In genomic region chr11:131580466-131580865, GRCh38 we compare ENCODE assay signal across 12 cellular contexts.
DNase-seq lines count a peak whose midpoint lies in the region; ATAC-seq and TF ChIP-seq lines count a peak whose summit lies in the region.
"Had no signal": no experiment of that assay in that cellular context is flagged by ENCODE, and none has a peak within 500 bp of the region (broad histone marks: within the 10 kb centered on the region; RNA-seq: fewer than 3 reads in every experiment).

No MANE protein-coding gene starts in this region.

- no peak overlapping the region for H3K9ac ChIP-seq in adipocyte (ENCODE audit: low read length)

- no peaks in the 10 kb centered on the region for H3K36me3 ChIP-seq in adipocyte (ENCODE audit: control insufficient read depth, insufficient read depth, low read length, severe bottlenecking)
- no peaks in the 10 kb centered on the region for H3K36me3 ChIP-seq in osteoblast (ENCODE audit: insufficient read depth, low read length)
- no peaks in the 10 kb centered on the region for H3K36me3 ChIP-seq in PC-9 (ENCODE audit: low read depth)
- H3K36me3 ChIP-seq in heart left ventricle, result no peaks in the 10 kb centered on the region
- H3K36me3 ChIP-seq: HAP-1 had no signal

- peak overlapping the region; percentile 3 for H3K4me2 ChIP-seq in osteoblast (ENCODE audit: insufficient read depth, low read length)
- no peak overlapping the region for H3K4me2 ChIP-seq in PC-9

- 76 to 84% (median 81%) methylated on average over 3 of the region's 3 CpGs for WGBS in heart left ventricle, 4 donors

- H3K9me3 ChIP-seq in adipocyte (ENCODE audit: control insufficient read depth, low read length) (no peaks in the 10 kb centered on the region), osteoblast (ENCODE audit: low read depth, low read length) (no peaks in the 10 kb centered on the region), PC-9 (ENCODE audit: insufficient read depth, low read depth) (no peaks in the 10 kb centered on the region), heart left ventricle (no peaks in the 10 kb centered on the region)
- H3K9me3 ChIP-seq: HAP-1 had no signal

- intact Hi-C loops in PC-9 (cut with micrococcal nuclease; ENCODE audit: unreplicated experiment) (no loop called here), heart left ventricle (cut with DNase I) (loop anchor here in 5 of 10 donors (1.0 to 10.0 kb wide), 5 partner anchors 84 to 94 kb away; no protein-coding TSS in a partner anchor)

- BruUV-seq in PC-9 (replicated peaks; lab: Mats Ljungman, UMichigan), result no TSS peak

- H4K20me1 ChIP-seq in osteoblast (ENCODE audit: insufficient read depth, low read length), result no peaks in the 10 kb centered on the region
- no peaks in the 10 kb centered on the region for H4K20me1 ChIP-seq in PC-9 (ENCODE audit: insufficient read depth)

- no peaks in the 10 kb centered on the region for H3K4me1 ChIP-seq in adipocyte (ENCODE audit: control insufficient read depth, insufficient read depth, low read length)
- peaks cover 20% of the 10 kb centered on the region for H3K4me1 ChIP-seq in osteoblast (ENCODE audit: insufficient read depth, low read length)
- H3K4me1 ChIP-seq in PC-9 (replicated peaks; ENCODE audit: insufficient read depth), result no peaks in the 10 kb centered on the region
- no peaks in the 10 kb centered on the region for H3K4me1 ChIP-seq in heart left ventricle
- H3K4me1 ChIP-seq: HAP-1 had no signal

- H2AFZ ChIP-seq in osteoblast (ENCODE audit: low read length) (no peak overlapping the region), PC-9 (no peak overlapping the region)

- CTCF ChIA-PET in PC-9 (lab: Charles Lee), result interaction anchor here (1.2 kb wide), 1 partner anchor 94 kb away, joined by 3 read pairs; no protein-coding TSS in a partner anchor

- ATAC-seq in heart left ventricle, result no peak
- no peak for ATAC-seq in GM19328 (IDR thresholded peaks at IDR 0.05; ENCODE audit: unreplicated experiment)

- H3K27me3 ChIP-seq in adipocyte (replicated peaks; ENCODE audit: control insufficient read depth, insufficient read depth, low read length), result peaks cover 40% of the 10 kb centered on the region
- H3K27me3 ChIP-seq in osteoblast (ENCODE audit: insufficient read depth, low read length), result peaks cover 13% of the 10 kb centered on the region
- peaks cover 62% of the 10 kb centered on the region for H3K27me3 ChIP-seq in PC-9 (ENCODE audit: insufficient read depth, low read depth)
- H3K27me3 ChIP-seq in heart left ventricle, result peaks cover 0 to 12% (median 0%) of the 10 kb centered on the region in 9 donors

- TF ChIP-seq CTCF in choroid plexus epithelial cell (conservative IDR thresholded peaks at IDR 0.05; ENCODE audit: low read depth, low read length) (no peak), osteoblast (IDR thresholded peaks at IDR 0.05; ENCODE audit: extremely low read depth, low read depth, low read length) (no peak), PC-9 (conservative IDR thresholded peaks at IDR 0.05) (no peak), heart left ventricle (IDR thresholded peaks at IDR 0.05) (no peak)

- H3K4me3 ChIP-seq in adipocyte (ENCODE audit: low read length) (no peak overlapping the region), choroid plexus epithelial cell (ENCODE audit: low read depth, low read length) (no peak overlapping the region), osteoblast (ENCODE audit: insufficient read depth, low read length) (no peak overlapping the region), PC-9 (no peak overlapping the region), heart left ventricle (no peak overlapping the region)
- H3K4me3 ChIP-seq: HAP-1 had no signal

- no peak for TF ChIP-seq POLR2A in heart left ventricle (IDR thresholded peaks at IDR 0.05)

- POLR2A ChIA-PET in PC-9 (lab: Charles Lee; ENCODE audit: unreplicated experiment), result no interaction called here

- H3K9me2 ChIP-seq in PC-9 (ENCODE audit: insufficient read depth), result no peaks in the 10 kb centered on the region

- H3F3A ChIP-seq in PC-9 (ENCODE audit: insufficient read depth, low read depth), result no peaks in the 10 kb centered on the region

- DNase-seq in AG20443 (ENCODE audit: low spot score) (peak; percentile 27), adipocyte (ENCODE audit: low read depth) (peak; percentile 25), choroid plexus epithelial cell (ENCODE audit: low read depth) (peak; percentile 5), osteoblast (ENCODE audit: insufficient read length, low spot score, missing footprints) (no peak), PC-9 (no peak), heart left ventricle (no peak)
- DNase-seq in stimulated activated naive CD4-positive, alpha-beta T cell (lab: John Stamatoyannopoulos, UW), result no peak
- DNase-seq: NCI-H1436, NCI-H2029 treated with DMSO at 0.1 percent for 48 hours had no signal

- H3K27ac ChIP-seq in osteoblast (ENCODE audit: low read depth, low read length), result peak overlapping the region; percentile 35
- H3K27ac ChIP-seq in PC-9, result no peak overlapping the region
- no peak overlapping the region for H3K27ac ChIP-seq in heart left ventricle
- H3K27ac ChIP-seq: C4-2B had no signal

- no peaks in the 10 kb centered on the region for H3K79me2 ChIP-seq in osteoblast (ENCODE audit: insufficient read depth, low read length)
- H3K79me2 ChIP-seq in PC-9 (ENCODE audit: low read depth), result no peaks in the 10 kb centered on the region

Comparison
In these comparisons a context has a peak if more than half of its experiments do, and no peak if none do; other contexts are left out.
1. DNase-seq: peak in AG20443 (single experiment), adipocyte (single experiment) and choroid plexus epithelial cell (single experiment); none in osteoblast (single experiment), PC-9 (0 of 2), heart left ventricle (0 of 5) and stimulated activated naive CD4-positive, alpha-beta T cell (0 of 6).